Comparison of ENCODE assay signal across 8 cellular contexts in genomic region chr4:99087887-99088484, GRCh38. TPM values are rescaled to one million over a fixed set of nuclear protein-coding genes. Genes with fewer than 3 reads are reported as not detected.
A peak's percentile ranks its signal among the peaks of the same experiment; 100 is the strongest.
DNase-seq lines count a peak whose midpoint lies in the region; ATAC-seq and TF ChIP-seq lines count a peak whose summit lies in the region.

No MANE protein-coding gene starts in this region.

- DNase-seq in NCI-H146 (lab: John Stamatoyannopoulos, UW) (peak; percentile 13), NCI-H146 treated with DMSO at 0.1 percent for 48 hours (lab: John Stamatoyannopoulos, UW; ENCODE audit: unreplicated experiment) (no peak), lower leg skin (ENCODE audit: low spot score in 2 of 2) (peak; percentile 89 to 95), stomach (peak; percentile 69)
- DNase-seq in effector CD4-positive, alpha-beta T cell, result peak; percentile 2

- H3F3A ChIP-seq in SU-DHL-6 (ENCODE audit: insufficient read depth), result no peaks in the 10 kb centered on the region

- TF ChIP-seq CTCF in SU-DHL-6 (IDR thresholded peaks at IDR 0.05; ENCODE audit: insufficient read depth, low read length, poor library complexity, severe bottlenecking), result no peak
- no peak for TF ChIP-seq CTCF in lower leg skin (IDR thresholded peaks at IDR 0.05)
- TF ChIP-seq CTCF in stomach (IDR thresholded peaks at IDR 0.05), result no peak

- peak; percentile 45 for ATAC-seq in GM21528 (IDR thresholded peaks at IDR 0.05; ENCODE audit: low FRiP score, unreplicated experiment)

- H2AFZ ChIP-seq in SU-DHL-6 (ENCODE audit: low read depth, low read length, severe bottlenecking), result no peak overlapping the region

- H3K4me1 ChIP-seq in HUES48 (ENCODE audit: control insufficient read depth, insufficient read depth, low read length) (peaks cover 18% of the 10 kb centered on the region), stomach (peaks cover 11 to 60% (median 42%) of the 10 kb centered on the region in 4 donors)

- TF ChIP-seq EP300 in stomach (IDR thresholded peaks at IDR 0.05), result no peak

- no peaks in the 10 kb centered on the region for H3K9me2 ChIP-seq in SU-DHL-6 (replicated peaks; ENCODE audit: insufficient read depth, low read length)

- H3K27me3 ChIP-seq in HUES48 (ENCODE audit: control insufficient read depth, insufficient read depth, low read length) (no peaks in the 10 kb centered on the region), SU-DHL-6 (ENCODE audit: low read length) (no peaks in the 10 kb centered on the region), stomach (no peaks in the 10 kb centered on the region)

- H3K36me3 ChIP-seq in HUES48 (ENCODE audit: control insufficient read depth, insufficient read depth, low read length) (peaks cover 32% of the 10 kb centered on the region), SU-DHL-6 (ENCODE audit: low read length) (no peaks in the 10 kb centered on the region), stomach (peaks cover 21 to 28% (median 27%) of the 10 kb centered on the region in 4 donors)

- H3K79me2 ChIP-seq in SU-DHL-6 (ENCODE audit: insufficient read depth, low read length), result peaks cover 19% of the 10 kb centered on the region; the same call in 1 of the 2 replicates

- no peak for TF ChIP-seq POLR2A in lower leg skin (IDR thresholded peaks at IDR 0.05)
- no peak for TF ChIP-seq POLR2A in stomach (IDR thresholded peaks at IDR 0.05)

- H4K20me1 ChIP-seq in SU-DHL-6 (ENCODE audit: low read depth, low read length), result no peaks in the 10 kb centered on the region

- H3K9ac ChIP-seq in HUES48 (ENCODE audit: low read depth, low read length) (peak overlapping the region; percentile 97), SU-DHL-6 (ENCODE audit: low read length) (peak overlapping the region; percentile 66)

- H3K9me3 ChIP-seq in HUES48 (ENCODE audit: control insufficient read depth, insufficient read depth, low read length) (no peaks in the 10 kb centered on the region), SU-DHL-6 (ENCODE audit: insufficient read depth, low read length) (no peaks in the 10 kb centered on the region), stomach (no peaks in the 10 kb centered on the region)

- H3K27ac ChIP-seq in HUES48 (ENCODE audit: low read depth, low read length) (peak overlapping the region; percentile 90), SU-DHL-6 (ENCODE audit: low read depth, low read length) (no peak overlapping the region), stomach (peak overlapping the region; percentile 90 to 98 (median 97))

- H3K4me2 ChIP-seq in SU-DHL-6 (ENCODE audit: low read depth, low read length, poor library complexity, severe bottlenecking), result peak overlapping the region; percentile 95

- 4 to 5% methylated on average over 18 of the region's 18 CpGs for WGBS in lower leg skin, 2 donors
- WGBS in stomach, 5 donors, result 1 to 2% (median 2%) methylated on average over 12 to 18 of the region's 18 CpGs

- H3K4me3 ChIP-seq in HUES48 (ENCODE audit: low read depth, low read length), result peak overlapping the region; percentile 98
- peak overlapping the region; percentile 80 for H3K4me3 ChIP-seq in SU-DHL-6 (ENCODE audit: insufficient read depth, low read length, poor library complexity, severe bottlenecking)
- H3K4me3 ChIP-seq in lower leg skin (ENCODE audit: low read depth, poor library complexity, severe bottlenecking), result peak overlapping the region; percentile 87
- H3K4me3 ChIP-seq in stomach, result peak overlapping the region; percentile 72 to 83 (median 75)

- intact Hi-C loops in lower leg skin (cut with DNase I; ENCODE audit: low total_unique reads) (no loop called here), stomach (cut with DNase I; ENCODE audit: low total_unique reads) (no loop called here)

RNA-seq across cellular contexts. Expression of gene ADH5, which starts 0.6 kb away (rescaled TPM):
- 10 to 100 TPM; 55.1 to 94.3 (median 68.5) TPM for total RNA-seq in lower leg skin
- total RNA-seq in stomach, result 100 to 1,000 TPM in 2 of 5 donors, 10 to 100 TPM in 3; 63.0 to 162 (median 94.2) TPM
- polyA plus RNA-seq in stomach, result 100 to 1,000 TPM; 128 to 148 (median 145) TPM

RNA-seq across cellular contexts. Expression of gene ADH4, which starts 56.1 kb away (rescaled TPM):
- total RNA-seq in lower leg skin (under 1 TPM in 2 of 4 donors, not detected in 2; 0.13 to 0.64 TPM), stomach (1 to 10 TPM in 1 of 5 donors, not detected in 4; 1.8 TPM)
- under 1 TPM in 2 of 3 donors, not detected in 1; 0.25 to 0.50 TPM for polyA plus RNA-seq in stomach
